Comparison of ENCODE assay signal across 12 cellular contexts in the genomic region with DNA sequence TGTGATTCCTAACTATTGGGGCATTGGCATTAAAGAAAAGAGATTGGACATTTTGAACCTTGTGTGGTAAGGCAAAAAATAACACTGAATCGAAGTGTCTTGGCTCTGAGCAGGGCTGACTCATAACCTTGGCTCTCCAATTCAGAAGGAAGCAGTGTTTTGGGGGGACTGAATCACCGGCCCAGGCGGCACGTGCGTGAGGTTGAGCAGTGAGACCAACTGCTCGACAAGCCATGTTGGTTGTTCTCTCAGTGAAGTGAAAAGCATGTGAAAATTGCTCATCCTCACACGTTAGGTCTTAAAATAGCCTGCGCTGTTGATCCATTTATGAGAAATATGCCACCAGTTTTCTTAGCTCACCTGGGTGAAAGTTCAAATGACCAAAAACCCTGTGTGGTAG.
DNase-seq lines count a peak whose midpoint lies in the region; ATAC-seq and FAIRE-seq lines count a peak whose summit lies in the region.
"Had no signal": no experiment of that assay in that cellular context is flagged by ENCODE, and none has a peak within 500 bp of the region (broad histone marks: within the 10 kb centered on the region; RNA-seq: fewer than 3 reads in every experiment).

No MANE protein-coding gene starts in this region.

- H3K9me3 Mint-ChIP-seq in activated naive CD8-positive, alpha-beta T cell treated with anti-CD3 and anti-CD28 coated beads, Interleukin-2, amount 50 U/mL, for 24 hours, result peaks cover 3% of the 10 kb centered on the region

- peak; percentile 82 for ATAC-seq in activated naive CD8-positive, alpha-beta T cell treated with anti-CD3 and anti-CD28 coated beads, Interleukin-2, amount 50 U/mL, for 24 hours
- ATAC-seq in HG03097 (IDR thresholded peaks at IDR 0.05; ENCODE audit: low FRiP score, unreplicated experiment), result no peak
- ATAC-seq in GM19463 (IDR thresholded peaks at IDR 0.05; ENCODE audit: unreplicated experiment), result no peak
- ATAC-seq: lower lobe of right lung had no signal

- peak; percentile 80 for DNase-seq in AG08395 (ENCODE audit: low spot score)
- peak; percentile 17 for DNase-seq in GM04504 (ENCODE audit: low read depth)
- DNase-seq in activated naive CD8-positive, alpha-beta T cell treated with anti-CD3 and anti-CD28 coated beads, Interleukin-2, amount 50 U/mL, for 24 hours, result peak; percentile 59
- peak; percentile 76 for DNase-seq in kidney glomerular epithelial cell (lab: John Stamatoyannopoulos, UW)
- DNase-seq in stimulated activated naive CD4-positive, alpha-beta T cell (lab: John Stamatoyannopoulos, UW), result no peak
- no peak for DNase-seq in frontal cortex (ENCODE audit: low spot score in 2 of 2)
- DNase-seq: activated effector memory CD4-positive, alpha-beta T cell treated with Interleukin-2 at 50 U/mL for 16 hours; DMS 273 treated with DMSO at 0.1 percent for 48 hours; erythroblast; lower lobe of right lung had no signal

- H3K36me3 Mint-ChIP-seq in activated naive CD8-positive, alpha-beta T cell treated with anti-CD3 and anti-CD28 coated beads, Interleukin-2, amount 50 U/mL, for 24 hours (ENCODE audit: low read depth), result no peaks in the 10 kb centered on the region

- peak overlapping the region; percentile 85 for H3K27ac Mint-ChIP-seq in activated naive CD8-positive, alpha-beta T cell treated with anti-CD3 and anti-CD28 coated beads, Interleukin-2, amount 50 U/mL, for 24 hours

- peaks cover 59% of the 10 kb centered on the region for H3K4me1 Mint-ChIP-seq in activated naive CD8-positive, alpha-beta T cell treated with anti-CD3 and anti-CD28 coated beads, Interleukin-2, amount 50 U/mL, for 24 hours

- peak overlapping the region; percentile 45 for H3K4me3 Mint-ChIP-seq in activated naive CD8-positive, alpha-beta T cell treated with anti-CD3 and anti-CD28 coated beads, Interleukin-2, amount 50 U/mL, for 24 hours

- H3K27me3 Mint-ChIP-seq in activated naive CD8-positive, alpha-beta T cell treated with anti-CD3 and anti-CD28 coated beads, Interleukin-2, amount 50 U/mL, for 24 hours, result peaks cover 7% of the 10 kb centered on the region

- FAIRE-seq in frontal cortex (lab: Jason Lieb, UNC), result no peak

Comparison
In these comparisons a context has a peak if more than half of its experiments do, and no peak if none do; other contexts are left out.
1. DNase-seq: peak in AG08395 (single experiment), GM04504 (single experiment), activated naive CD8-positive, alpha-beta T cell treated with anti-CD3 and anti-CD28 coated beads, Interleukin-2, amount 50 U/mL, for 24 hours (single experiment) and kidney glomerular epithelial cell (single experiment); none in stimulated activated naive CD4-positive, alpha-beta T cell (0 of 6) and frontal cortex (0 of 2).